Comparison of ENCODE assay signal across 16 cellular contexts in genomic region chr12:19039515-19039914, GRCh38.
"Had no signal": no experiment of that assay in that cellular context is flagged by ENCODE, and none has a peak within 500 bp of the region (broad histone marks: within the 10 kb centered on the region; RNA-seq: fewer than 3 reads in every experiment).

No MANE protein-coding gene starts in this region.

- H3K4me1 ChIP-seq: foreskin keratinocyte had no signal

- H3K27me3 Mint-ChIP-seq: activated naive CD4-positive, alpha-beta T cell treated with anti-CD3 and anti-CD28 coated beads, Interleukin-2, amount 10 ng/mL, durations not matched to agents 7 days and 5 days; progenitor cell of endocrine pancreas had no signal

- H3K27me3 ChIP-seq: foreskin keratinocyte, neural progenitor cell had no signal

- DNase-seq: activated effector memory CD4-positive, alpha-beta T cell treated with anti-CD3 and anti-CD28 coated beads, Interleukin-2, amount 50 U/mL, for 16 hours; activated naive CD4-positive, alpha-beta T cell treated with anti-CD3 and anti-CD28 coated beads, Interleukin-2, amount 10 ng/mL, durations not matched to agents 7 days and 5 days; activated T-cell treated with anti-CD3 and anti-CD28 coated beads, Interleukin-2, amount 50 U/mL, for 4 hours; amygdala; cerebellar nuclear complex; cortex of kidney; foreskin keratinocyte; hippocampal formation; naive thymus-derived CD4-positive, alpha-beta T cell; retina; stimulated activated CD4-positive, alpha-beta T cell treated with anti-CD3 and anti-CD28 coated beads, Interleukin-4, amount 100 ng/mL, for 24 hours; stimulated activated naive CD4-positive, alpha-beta T cell treated with Interleukin-2 at 50 U/mL for 16 hours; T-helper 1 cell had no signal

- H3K36me3 ChIP-seq: neural progenitor cell had no signal

- H3K4me3 ChIP-seq: lung, neural progenitor cell had no signal

- H3K4me3 Mint-ChIP-seq: activated naive CD4-positive, alpha-beta T cell treated with anti-CD3 and anti-CD28 coated beads, Interleukin-2, amount 10 ng/mL, durations not matched to agents 7 days and 5 days; activated T-cell treated with anti-CD3 and anti-CD28 coated beads, Interleukin-2, amount 50 U/mL, for 4 hours; naive thymus-derived CD4-positive, alpha-beta T cell; neural progenitor cell had no signal

- H3K9me3 Mint-ChIP-seq: activated T-cell treated with anti-CD3 and anti-CD28 coated beads, Interleukin-2, amount 50 U/mL, for 4 hours had no signal

- H3K27ac Mint-ChIP-seq: activated naive CD4-positive, alpha-beta T cell treated with anti-CD3 and anti-CD28 coated beads, Interleukin-2, amount 10 ng/mL, durations not matched to agents 7 days and 5 days; naive thymus-derived CD4-positive, alpha-beta T cell had no signal

- ATAC-seq: activated T-cell treated with anti-CD3 and anti-CD28 coated beads, Interleukin-2, amount 50 U/mL, for 4 hours; foreskin keratinocyte; naive thymus-derived CD4-positive, alpha-beta T cell had no signal

- H3K36me3 Mint-ChIP-seq: activated naive CD4-positive, alpha-beta T cell treated with anti-CD3 and anti-CD28 coated beads, Interleukin-2, amount 10 ng/mL, durations not matched to agents 7 days and 5 days; naive thymus-derived CD4-positive, alpha-beta T cell; neural progenitor cell had no signal

- H3K27ac ChIP-seq: foreskin keratinocyte, neural progenitor cell had no signal

- H3K4me1 Mint-ChIP-seq: activated naive CD4-positive, alpha-beta T cell treated with anti-CD3 and anti-CD28 coated beads, Interleukin-2, amount 10 ng/mL, durations not matched to agents 7 days and 5 days; naive thymus-derived CD4-positive, alpha-beta T cell had no signal
